19 cellular contexts compared by ENCODE assay signal in the genomic region with DNA sequence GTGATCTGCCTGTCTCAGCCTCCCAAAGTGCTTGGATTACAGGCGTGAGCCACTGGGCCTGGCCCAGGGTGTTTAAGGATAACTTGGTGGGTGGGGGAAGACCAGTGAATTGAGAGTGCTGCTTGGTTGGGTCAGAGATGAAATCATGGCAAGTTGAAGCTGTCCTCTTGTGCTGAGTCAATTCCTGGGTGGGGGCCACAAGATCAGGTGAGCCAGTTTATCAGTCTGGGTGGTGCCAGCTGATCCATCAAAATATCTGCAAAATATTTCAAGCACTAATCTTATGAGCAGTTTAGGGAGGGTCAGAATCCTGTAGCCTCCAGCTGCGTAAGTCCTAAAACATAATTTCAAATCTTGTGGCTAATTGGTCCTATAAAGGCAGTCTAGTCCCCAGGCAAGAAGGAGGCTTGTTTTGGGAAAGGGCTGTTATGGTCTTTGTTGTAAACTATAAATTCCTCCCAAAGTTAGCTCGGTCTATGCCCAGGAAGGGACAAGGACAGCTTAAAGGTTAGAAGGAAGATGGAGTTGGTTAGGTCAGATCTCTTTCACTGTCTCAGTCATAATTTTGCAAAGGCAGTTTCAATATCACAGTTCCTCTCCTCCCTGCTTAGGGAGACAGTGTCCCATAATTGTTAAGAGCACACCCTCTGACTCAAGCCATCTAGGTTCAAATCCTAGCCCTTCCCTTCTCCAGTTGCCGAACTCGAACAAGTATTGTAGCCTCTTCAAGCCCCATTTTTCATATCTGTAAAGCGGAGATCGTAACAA.
DNase-seq lines count a peak whose midpoint lies in the region; ATAC-seq, FAIRE-seq and TF ChIP-seq lines count a peak whose summit lies in the region.
"Had no signal": no experiment of that assay in that cellular context is flagged by ENCODE, and none has a peak within 500 bp of the region (broad histone marks: within the 10 kb centered on the region; RNA-seq: fewer than 3 reads in every experiment).

No MANE protein-coding gene starts in this region.

- no peak for TF ChIP-seq POLR2A in H54 (IDR thresholded peaks at IDR 0.05; ENCODE audit: low read depth, low read length)

- DNase-seq in GM19239 (ENCODE audit: insufficient read length, low spot score) = no peak
- no peak for DNase-seq in astrocyte (ENCODE audit: low read depth)
- no peak for DNase-seq in osteocyte (ENCODE audit: extremely low spot score, unreplicated experiment)
- DNase-seq in H54 (ENCODE audit: insufficient read length, low spot score) = no peak
- DNase-seq in effector CD8-positive, alpha-beta T cell (lab: John Stamatoyannopoulos, UW) = no peak
- DNase-seq: foreskin melanocyte; GOT3; Kasumi-1; NCI-H1105; NCI-H524 treated with DMSO at 0.1 percent for 48 hours; Right ventricle myocardium superior; small intestine; stimulated activated CD4-positive, alpha-beta T cell treated with anti-CD3 and anti-CD28 coated beads, Interleukin-4, amount 100 ng/mL, for 24 hours had no signal

- no peaks in the 10 kb centered on the region for H3K36me3 Mint-ChIP-seq in astrocyte (ENCODE audit: low read depth, unreplicated experiment)
- peaks cover under 1% of the 10 kb centered on the region for H3K36me3 Mint-ChIP-seq in osteocyte (ENCODE audit: unreplicated experiment)

- H3K4me3 Mint-ChIP-seq in astrocyte (ENCODE audit: unreplicated experiment) = no peak overlapping the region
- no peak overlapping the region for H3K4me3 Mint-ChIP-seq in osteocyte (ENCODE audit: unreplicated experiment)
- H3K4me3 Mint-ChIP-seq: nephron; T-helper 1 cell treated with Interleukin-12 subunit alpha and Interleukin-12 subunit beta and Interleukin-4 antibody, amounts not matched to agents 30 μg/mL and 1 μg/mL, for 36 hours had no signal

- H3K27ac Mint-ChIP-seq in astrocyte (ENCODE audit: unreplicated experiment) (peak overlapping the region; percentile 50), osteocyte (ENCODE audit: unreplicated experiment) (peak overlapping the region; percentile 8)
- H3K27ac Mint-ChIP-seq: nephron; progenitor cell of endocrine pancreas; T-helper 1 cell treated with Interleukin-12 subunit alpha and Interleukin-12 subunit beta and Interleukin-4 antibody, amounts not matched to agents 30 μg/mL and 1 μg/mL, for 36 hours had no signal

- no peaks in the 10 kb centered on the region for H4K20me1 ChIP-seq in astrocyte (ENCODE audit: insufficient read depth, low read length)

- H3K27ac ChIP-seq in ACC112 (ENCODE audit: low read depth, low read length) (peak overlapping the region; percentile 46), astrocyte (ENCODE audit: low read depth, low read length) (peak overlapping the region; percentile 52)

- no peaks in the 10 kb centered on the region for H3K9me3 ChIP-seq in astrocyte (ENCODE audit: insufficient read depth, low read depth, low read length)

- H3K27me3 ChIP-seq in ACC112 (ENCODE audit: insufficient read depth, low read length) (no peaks in the 10 kb centered on the region), astrocyte (ENCODE audit: insufficient read depth, low read length) (no peaks in the 10 kb centered on the region)

- ATAC-seq in GM18498 (IDR thresholded peaks at IDR 0.05; ENCODE audit: unreplicated experiment) = no peak

- TF ChIP-seq CTCF in astrocyte (IDR thresholded peaks at IDR 0.05; ENCODE audit: insufficient read depth, low read depth, low read length) = no peak
- TF ChIP-seq CTCF in osteocyte (IDR thresholded peaks at IDR 0.05) = no peak

- H3K79me2 ChIP-seq in ACC112 (ENCODE audit: control insufficient read depth, insufficient read depth, low read length, unreplicated experiment) (no peaks in the 10 kb centered on the region), astrocyte (ENCODE audit: insufficient read depth, low read length) (no peaks in the 10 kb centered on the region)

- H3K4me2 ChIP-seq in astrocyte (ENCODE audit: low read length) = peak overlapping the region; percentile 40

- peak overlapping the region; percentile 2 for H2AFZ ChIP-seq in ACC112 (ENCODE audit: low read length, unreplicated experiment)
- H2AFZ ChIP-seq in astrocyte (ENCODE audit: low read depth, low read length) = no peak overlapping the region

- no peak overlapping the region for H3K9ac ChIP-seq in astrocyte (ENCODE audit: low read length)

- peaks cover 26% of the 10 kb centered on the region for H3K4me1 ChIP-seq in ACC112 (ENCODE audit: control insufficient read depth, insufficient read depth, low read length, unreplicated experiment)
- H3K4me1 ChIP-seq in astrocyte (ENCODE audit: insufficient read depth, low read length) = peaks cover 9% of the 10 kb centered on the region

- H3K36me3 ChIP-seq in ACC112 (ENCODE audit: insufficient read depth, low read length) = no peaks in the 10 kb centered on the region
- no peaks in the 10 kb centered on the region for H3K36me3 ChIP-seq in astrocyte (ENCODE audit: insufficient read depth, low read length)

- peak; percentile 57 for FAIRE-seq in GM19239 (lab: Jason Lieb, UNC)
- FAIRE-seq in astrocyte (lab: Jason Lieb, UNC) = no peak
- FAIRE-seq in H54 (lab: Jason Lieb, UNC) = no peak
- FAIRE-seq: bronchial epithelial cell, small intestine had no signal

- H3K9me3 Mint-ChIP-seq in astrocyte (ENCODE audit: unreplicated experiment) = peaks cover 2% of the 10 kb centered on the region
- no peaks in the 10 kb centered on the region for H3K9me3 Mint-ChIP-seq in osteocyte (ENCODE audit: unreplicated experiment)
- H3K9me3 Mint-ChIP-seq: T-helper 1 cell treated with Interleukin-12 subunit alpha and Interleukin-12 subunit beta and Interleukin-4 antibody, amounts not matched to agents 30 μg/mL and 1 μg/mL, for 36 hours had no signal

- H3K4me3 ChIP-seq in ACC112 (ENCODE audit: low read depth, low read length) (no peak overlapping the region; the same call in 1 of the 2 replicates), astrocyte (ENCODE audit: insufficient read depth, low read depth, low read length) (no peak overlapping the region)

- H3K27me3 Mint-ChIP-seq in astrocyte (ENCODE audit: low read depth, unreplicated experiment) = no peaks in the 10 kb centered on the region
- no peaks in the 10 kb centered on the region for H3K27me3 Mint-ChIP-seq in osteocyte (ENCODE audit: unreplicated experiment)
- H3K27me3 Mint-ChIP-seq: progenitor cell of endocrine pancreas had no signal

- H3K4me1 Mint-ChIP-seq in astrocyte (ENCODE audit: low read depth, unreplicated experiment) (peaks cover 47% of the 10 kb centered on the region), osteocyte (ENCODE audit: unreplicated experiment) (peaks cover 28% of the 10 kb centered on the region)
